ENCODE assay signal across 10 cellular contexts in genomic region chr10:125908813-125909212, GRCh38. TPM values are rescaled to one million over a fixed set of nuclear protein-coding genes. Genes with fewer than 3 reads are reported as not detected.
A peak's percentile ranks its signal among the peaks of the same experiment; 100 is the strongest.
DNase-seq lines count a peak whose midpoint lies in the region; ATAC-seq, FAIRE-seq and TF ChIP-seq lines count a peak whose summit lies in the region.
"Not testable (repeated sequence)": the region's sequence is repeated elsewhere in the genome, so short reads cannot be mapped to it uniquely, and the experiment has no call there.
"Had no signal": no experiment of that assay in that cellular context is flagged by ENCODE, and none has a peak within 500 bp of the region (broad histone marks: within the 10 kb centered on the region; RNA-seq: fewer than 3 reads in every experiment).

No MANE protein-coding gene starts in this region.

- intact Hi-C loops in Panc1 (cut with micrococcal nuclease; ENCODE audit: unreplicated experiment); sciatic nerve (cut with DNase I); upper lobe of right lung (cut with DNase I): not testable (repeated sequence)

- not testable (repeated sequence) for H3K36me3 ChIP-seq in Panc1 (ENCODE audit: control insufficient read depth, insufficient read depth, low read length); bronchial epithelial cell (ENCODE audit: control insufficient read depth, insufficient read depth, low read length); upper lobe of right lung

- H3K4me1 Mint-ChIP-seq in WTC11, result not testable (repeated sequence)

- H3K27ac ChIP-seq in Panc1 (ENCODE audit: low read length); upper lobe of right lung: not testable (repeated sequence)

- H3K9me3 ChIP-seq in Panc1 (ENCODE audit: control insufficient read depth, insufficient read depth, low read depth, low read length); upper lobe of right lung: not testable (repeated sequence)

- POLR2A ChIA-PET in Panc1 (lab: Charles Lee); WTC11 (lab: Charles Lee): not testable (repeated sequence)

- not testable (repeated sequence) for TF ChIP-seq CTCF in Panc1 (IDR thresholded peaks at IDR 0.05); WTC11 (IDR thresholded peaks at IDR 0.05); bronchial epithelial cell (IDR thresholded peaks at IDR 0.05; ENCODE audit: insufficient read depth, low read length, severe bottlenecking); upper lobe of right lung (IDR thresholded peaks at IDR 0.05)

- CTCF ChIA-PET in Panc1 (lab: Charles Lee); WTC11 (lab: Charles Lee): not testable (repeated sequence)

- H3K27ac Mint-ChIP-seq in WTC11, result not testable (repeated sequence)

- in situ Hi-C loops in Panc1 (cut with HindIII; ENCODE audit: low pct_unique_long_range_greater_than_20kb, low sequenced_read_pairs), result not testable (repeated sequence)

- ATAC-seq in Panc1 (0 out of 2 replicates have a peak, but pooled peaks have one; percentile 36), WTC11 (peak; percentile 47), sciatic nerve (peak; percentile 42), upper lobe of right lung (peak; percentile 43)

- H3K4me1 ChIP-seq in Panc1 (ENCODE audit: control insufficient read depth, insufficient read depth, low read length); upper lobe of right lung: not testable (repeated sequence)

- H3K27me3 ChIP-seq in Panc1 (ENCODE audit: control insufficient read depth, insufficient read depth, low read length); bronchial epithelial cell (ENCODE audit: control insufficient read depth, insufficient read depth, low read length); upper lobe of right lung: not testable (repeated sequence)

- peaks cover 21% of the 10 kb centered on the region for H3K9me3 Mint-ChIP-seq in WTC11

- FAIRE-seq in A204.1 (lab: Jason Lieb, UNC) (peak; percentile 43), bronchial epithelial cell (lab: Jason Lieb, UNC) (peak; percentile 77)

- H3K4me3 ChIP-seq in Panc1 (ENCODE audit: low read depth in 2 of 2, low read length in 2 of 2); bronchial epithelial cell (ENCODE audit: low read depth, low read length); upper lobe of right lung: not testable (repeated sequence)

- peaks cover 11% of the 10 kb centered on the region for H3K36me3 Mint-ChIP-seq in WTC11

- not testable (repeated sequence) for H3K4me3 Mint-ChIP-seq in WTC11

- DNase-seq in Panc1 (ENCODE audit: low read depth, low spot score); WTC11 (ENCODE audit: low spot score); bronchial epithelial cell (ENCODE audit: low read depth); sciatic nerve (ENCODE audit: low spot score); upper lobe of right lung: not testable (repeated sequence)

- BruUV-seq in Panc1 (replicated peaks; lab: Mats Ljungman, UMichigan), result not testable (repeated sequence)

- H3K27me3 Mint-ChIP-seq in WTC11 (ENCODE audit: low read depth), result not testable (repeated sequence)

RNA-seq across cellular contexts. Expression of gene FANK1, which starts 12.4 kb away (rescaled TPM):
- total RNA-seq in Panc1 (2021; ENCODE audit: unreplicated experiment), result 19.1 TPM
- 35.0 TPM for polyA plus RNA-seq in Panc1 (2012; ENCODE audit: insufficient read length)
- 1.8 to 3.4 TPM (median 2.8 TPM) in 3 replicates for total RNA-seq in WTC11 (2021)
- 2.1 and 5.2 TPM in 2 replicates for total RNA-seq in bronchial epithelial cell
- 2.1 TPM for total RNA-seq in sciatic nerve
- total RNA-seq in upper lobe of right lung, result 2.6 TPM
- total RNA-seq: GM12878 had no signal
- polyA plus RNA-seq: CD14-positive monocyte; CD4-positive, alpha-beta memory T cell; CD8-positive, alpha-beta memory T cell had no signal

RNA-seq across cellular contexts. Expression of gene DHX32, which starts 27.7 kb away (rescaled TPM):
- total RNA-seq in Panc1 (2021; ENCODE audit: unreplicated experiment) (117 TPM), WTC11 (2021) (22.7 to 28.0 TPM (median 25.6 TPM) in 3 replicates), bronchial epithelial cell (34.4 and 37.6 TPM in 2 replicates), sciatic nerve (20.8 TPM), upper lobe of right lung (35.1 TPM)
- polyA plus RNA-seq in Panc1 (2012; ENCODE audit: insufficient read length), result 94.4 TPM
